Comparison of ENCODE assay signal across 1 cellular context in genomic region chr9:35719546-35719945, GRCh38.
TF ChIP-seq lines count a peak whose summit lies in the region.

No MANE protein-coding gene starts in this region.

TF ChIP-seq in HCT116, 20 proteins besides CTCF, POLR2A, EP300 and RAD21:
- TF ChIP-seq ZNF274 (IDR thresholded peaks at IDR 0.05; ENCODE audit: low read depth, low read length) (no peak), EGR1 (IDR thresholded peaks at IDR 0.05; ENCODE audit: low read depth) (no peak), ELF1 (IDR thresholded peaks at IDR 0.05; ENCODE audit: borderline replicate concordance, low read depth) (no peak), EZH2 (IDR thresholded peaks at IDR 0.05) (no peak), SP1 (IDR thresholded peaks at IDR 0.05; ENCODE audit: low read depth) (no peak), FOSL1 (IDR thresholded peaks at IDR 0.05; ENCODE audit: low read depth) (no peak), JUND (IDR thresholded peaks at IDR 0.05) (no peak), EZH2phosphoT487 (IDR thresholded peaks at IDR 0.05; ENCODE audit: borderline replicate concordance) (no peak), ZFX (IDR thresholded peaks at IDR 0.05) (no peak), CEBPB (IDR thresholded peaks at IDR 0.05; ENCODE audit: low read depth) (no peak), REST (IDR thresholded peaks at IDR 0.05; ENCODE audit: low read depth) (no peak), POLR2AphosphoS5 (IDR thresholded peaks at IDR 0.05; ENCODE audit: low read depth, low read length) (no peak), ZBTB33 (IDR thresholded peaks at IDR 0.05; ENCODE audit: extremely low read depth, insufficient replicate concordance, low read length) (no peak), SIN3A (IDR thresholded peaks at IDR 0.05; ENCODE audit: low read depth) (no peak), ATF3 (IDR thresholded peaks at IDR 0.05) (no peak), TCF7L2 (IDR thresholded peaks at IDR 0.05; ENCODE audit: borderline replicate concordance, extremely low read depth, insufficient read depth, insufficient read length) (no peak)
